ENCODE assay signal across 22 cellular contexts in genomic region chr20:48630342-48631075, GRCh38.
DNase-seq lines count a peak whose midpoint lies in the region; ATAC-seq and TF ChIP-seq lines count a peak whose summit lies in the region.
"Had no signal": no experiment of that assay in that cellular context is flagged by ENCODE, and none has a peak within 500 bp of the region (broad histone marks: within the 10 kb centered on the region; RNA-seq: fewer than 3 reads in every experiment).

No MANE protein-coding gene starts in this region.

- no peaks in the 10 kb centered on the region for H3K9me2 ChIP-seq in MM.1S (replicated peaks; ENCODE audit: insufficient read depth, low read length)

- 0 out of 2 replicates have a peak overlapping the region, but pooled peaks have one; percentile 10 for H3K4me2 ChIP-seq in OCI-LY3 (ENCODE audit: low read length)
- H3K4me2 ChIP-seq in MM.1S (ENCODE audit: low read depth, low read length) = no peak overlapping the region
- H3K4me2 ChIP-seq: PC-9, smooth muscle cell had no signal

- H3K9me3 ChIP-seq in OCI-LY3 (ENCODE audit: insufficient read depth, low read length) (no peaks in the 10 kb centered on the region), gastrocnemius medialis (no peaks in the 10 kb centered on the region), MM.1S (replicated peaks; ENCODE audit: insufficient read depth, low read length) (no peaks in the 10 kb centered on the region)
- H3K9me3 ChIP-seq: psoas muscle, thoracic aorta had no signal

- intact Hi-C loops in gastrocnemius medialis (cut with DNase I; ENCODE audit: low total_unique reads) = no loop called here

- H3K4me3 ChIP-seq in OCI-LY3 (ENCODE audit: low read length) (no peak overlapping the region), gastrocnemius medialis (no peak overlapping the region), MM.1S (ENCODE audit: low read length) (no peak overlapping the region)
- H3K4me3 ChIP-seq: PC-9, psoas muscle, SK-N-MC, smooth muscle cell, thoracic aorta had no signal

- CTCF ChIA-PET in activated naive CD4-positive, alpha-beta T cell treated with anti-CD3 and anti-CD28 coated beads, Interleukin-2, amount 10 ng/mL, durations not matched to agents 7 days and 5 days (lab: Charles Lee) = interaction anchor here (1.0 kb wide), 1 partner anchor 275 kb away, joined by 4 read pairs; no protein-coding TSS in a partner anchor

- H2AFZ ChIP-seq in OCI-LY3 (ENCODE audit: low read depth, low read length) (no peak overlapping the region), MM.1S (ENCODE audit: low read length) (no peak overlapping the region)
- H2AFZ ChIP-seq: PC-9 had no signal

- no peak for ATAC-seq in stimulated activated memory B cell treated with anti-CD40 and anti-IgM and Interleukin-4, amounts not matched to agents 10 μg/mL and 1 μg/mL and 100 μg/mL, for 72 hours
- no peak for ATAC-seq in HG02571 (IDR thresholded peaks at IDR 0.05; ENCODE audit: unreplicated experiment)
- ATAC-seq in gastrocnemius medialis = no peak
- ATAC-seq: psoas muscle had no signal

- H4K20me1 ChIP-seq in OCI-LY3 (ENCODE audit: insufficient read depth, low read length) = no peaks in the 10 kb centered on the region
- H4K20me1 ChIP-seq in MM.1S (ENCODE audit: insufficient read depth, low read length) = no peaks in the 10 kb centered on the region

- no peak for DNase-seq in activated naive CD4-positive, alpha-beta T cell treated with anti-CD3 and anti-CD28 coated beads, Interleukin-2, amount 10 ng/mL, durations not matched to agents 7 days and 5 days
- no peak for DNase-seq in activated naive CD4-positive, alpha-beta T cell (lab: John Stamatoyannopoulos, UW)
- DNase-seq in iPS-NIHi11 (ENCODE audit: low spot score) = peak; percentile 70
- DNase-seq in gastrocnemius medialis = no peak
- no peak for DNase-seq in MM.1S
- DNase-seq: ACHN; activated CD4-positive, alpha-beta T cell treated with anti-CD3 and anti-CD28 coated beads for 1 hour; cortex of kidney; DMS153; KG1; NCI-H1048; NCI-H2107; NCI-H526 treated with DMSO at 0.1 percent for 48 hours; PC-9 had no signal

- H3K27me3 ChIP-seq in OCI-LY3 (ENCODE audit: low read depth, low read length) (no peaks in the 10 kb centered on the region), gastrocnemius medialis (no peaks in the 10 kb centered on the region), MM.1S (replicated peaks; ENCODE audit: insufficient read depth, low read length) (no peaks in the 10 kb centered on the region)

- H3K27ac Mint-ChIP-seq in activated naive CD4-positive, alpha-beta T cell treated with anti-CD3 and anti-CD28 coated beads, Interleukin-2, amount 10 ng/mL, durations not matched to agents 7 days and 5 days = peak overlapping the region; percentile 69
- H3K27ac Mint-ChIP-seq in stimulated activated memory B cell treated with anti-CD40 and anti-IgM and Interleukin-4, amounts not matched to agents 10 μg/mL and 1 μg/mL and 100 μg/mL, for 72 hours = peak overlapping the region; percentile 25

- H3K36me3 ChIP-seq in OCI-LY3 (replicated peaks; ENCODE audit: low read depth, low read length) (no peaks in the 10 kb centered on the region), gastrocnemius medialis (peaks cover 0 to 5% of the 10 kb centered on the region in 2 donors), MM.1S (replicated peaks; ENCODE audit: insufficient read depth, low read length) (no peaks in the 10 kb centered on the region)

- TF ChIP-seq POLR2A in gastrocnemius medialis (IDR thresholded peaks at IDR 0.05) = no peak

- H3K4me3 Mint-ChIP-seq in activated naive CD4-positive, alpha-beta T cell treated with anti-CD3 and anti-CD28 coated beads, Interleukin-2, amount 10 ng/mL, durations not matched to agents 7 days and 5 days = no peak overlapping the region
- no peak overlapping the region for H3K4me3 Mint-ChIP-seq in stimulated activated memory B cell treated with anti-CD40 and anti-IgM and Interleukin-4, amounts not matched to agents 10 μg/mL and 1 μg/mL and 100 μg/mL, for 72 hours
- H3K4me3 Mint-ChIP-seq: activated T-helper 1 cell treated with anti-CD3 and anti-CD28 coated beads, Interleukin-12 subunit alpha, Interleukin-12 subunit beta, Interleukin-2, Interleukin-4 antibody, amounts not matched to agents 30 ng/mL and 10 ng/mL and 1 ng/mL, durations not matched to agents 14 hours and 24 hours and 36 hours had no signal

- TF ChIP-seq CTCF in OCI-LY3 (IDR thresholded peaks at IDR 0.05; ENCODE audit: low read depth, low read length) (no peak), gastrocnemius medialis (IDR thresholded peaks at IDR 0.05 in 4 of 5, conservative IDR thresholded peaks at IDR 0.05 in 1 of 5) (no peak), MM.1S (IDR thresholded peaks at IDR 0.05; ENCODE audit: low read length) (no peak)

- H3K9me3 Mint-ChIP-seq in activated naive CD4-positive, alpha-beta T cell treated with anti-CD3 and anti-CD28 coated beads, Interleukin-2, amount 10 ng/mL, durations not matched to agents 7 days and 5 days = no peaks in the 10 kb centered on the region
- H3K9me3 Mint-ChIP-seq in stimulated activated memory B cell treated with anti-CD40 and anti-IgM and Interleukin-4, amounts not matched to agents 10 μg/mL and 1 μg/mL and 100 μg/mL, for 72 hours = no peaks in the 10 kb centered on the region
- H3K9me3 Mint-ChIP-seq: activated T-helper 1 cell treated with anti-CD3 and anti-CD28 coated beads, Interleukin-12 subunit alpha, Interleukin-12 subunit beta, Interleukin-2, Interleukin-4 antibody, amounts not matched to agents 30 ng/mL and 10 ng/mL and 1 ng/mL, durations not matched to agents 14 hours and 24 hours and 36 hours had no signal

- no peaks in the 10 kb centered on the region for H3K27me3 Mint-ChIP-seq in activated naive CD4-positive, alpha-beta T cell treated with anti-CD3 and anti-CD28 coated beads, Interleukin-2, amount 10 ng/mL, durations not matched to agents 7 days and 5 days
- no peaks in the 10 kb centered on the region for H3K27me3 Mint-ChIP-seq in stimulated activated memory B cell treated with anti-CD40 and anti-IgM and Interleukin-4, amounts not matched to agents 10 μg/mL and 1 μg/mL and 100 μg/mL, for 72 hours

- H3K4me1 ChIP-seq in OCI-LY3 (ENCODE audit: low read length) (0 out of 2 replicates have a peak, but pooled peaks cover 4% of the 10 kb centered on the region), gastrocnemius medialis (no peaks in the 10 kb centered on the region), MM.1S (ENCODE audit: low read length) (no peaks in the 10 kb centered on the region)
- H3K4me1 ChIP-seq: psoas muscle had no signal

- no peak overlapping the region for H3K9ac ChIP-seq in OCI-LY3 (ENCODE audit: low read length)
- H3K9ac ChIP-seq in MM.1S (ENCODE audit: low read length) = no peak overlapping the region

- no peak overlapping the region for H3K27ac ChIP-seq in OCI-LY3 (ENCODE audit: low read length)
- H3K27ac ChIP-seq in gastrocnemius medialis = no peak overlapping the region
- H3K27ac ChIP-seq in MM.1S (ENCODE audit: low read length) = no peak overlapping the region
- H3K27ac ChIP-seq: PC-9, psoas muscle, SK-N-MC, thoracic aorta had no signal

- no peaks in the 10 kb centered on the region for H3K79me2 ChIP-seq in OCI-LY3 (ENCODE audit: low read length)
- H3K79me2 ChIP-seq in MM.1S (ENCODE audit: low read length) = no peaks in the 10 kb centered on the region

- peaks cover 49% of the 10 kb centered on the region for H3K36me3 Mint-ChIP-seq in activated naive CD4-positive, alpha-beta T cell treated with anti-CD3 and anti-CD28 coated beads, Interleukin-2, amount 10 ng/mL, durations not matched to agents 7 days and 5 days
- peaks cover 67% of the 10 kb centered on the region for H3K36me3 Mint-ChIP-seq in stimulated activated memory B cell treated with anti-CD40 and anti-IgM and Interleukin-4, amounts not matched to agents 10 μg/mL and 1 μg/mL and 100 μg/mL, for 72 hours

- H3K4me1 Mint-ChIP-seq in activated naive CD4-positive, alpha-beta T cell treated with anti-CD3 and anti-CD28 coated beads, Interleukin-2, amount 10 ng/mL, durations not matched to agents 7 days and 5 days = peaks cover 31% of the 10 kb centered on the region
- no peaks in the 10 kb centered on the region for H3K4me1 Mint-ChIP-seq in stimulated activated memory B cell treated with anti-CD40 and anti-IgM and Interleukin-4, amounts not matched to agents 10 μg/mL and 1 μg/mL and 100 μg/mL, for 72 hours

- in situ Hi-C loops in gastrocnemius medialis (cut with MboI; ENCODE audit: low sequenced_read_pairs in 4 of 4) = no loop called here

- no peaks in the 10 kb centered on the region for H3F3A ChIP-seq in MM.1S (ENCODE audit: insufficient read depth, low read length)
